In the genomic region with DNA sequence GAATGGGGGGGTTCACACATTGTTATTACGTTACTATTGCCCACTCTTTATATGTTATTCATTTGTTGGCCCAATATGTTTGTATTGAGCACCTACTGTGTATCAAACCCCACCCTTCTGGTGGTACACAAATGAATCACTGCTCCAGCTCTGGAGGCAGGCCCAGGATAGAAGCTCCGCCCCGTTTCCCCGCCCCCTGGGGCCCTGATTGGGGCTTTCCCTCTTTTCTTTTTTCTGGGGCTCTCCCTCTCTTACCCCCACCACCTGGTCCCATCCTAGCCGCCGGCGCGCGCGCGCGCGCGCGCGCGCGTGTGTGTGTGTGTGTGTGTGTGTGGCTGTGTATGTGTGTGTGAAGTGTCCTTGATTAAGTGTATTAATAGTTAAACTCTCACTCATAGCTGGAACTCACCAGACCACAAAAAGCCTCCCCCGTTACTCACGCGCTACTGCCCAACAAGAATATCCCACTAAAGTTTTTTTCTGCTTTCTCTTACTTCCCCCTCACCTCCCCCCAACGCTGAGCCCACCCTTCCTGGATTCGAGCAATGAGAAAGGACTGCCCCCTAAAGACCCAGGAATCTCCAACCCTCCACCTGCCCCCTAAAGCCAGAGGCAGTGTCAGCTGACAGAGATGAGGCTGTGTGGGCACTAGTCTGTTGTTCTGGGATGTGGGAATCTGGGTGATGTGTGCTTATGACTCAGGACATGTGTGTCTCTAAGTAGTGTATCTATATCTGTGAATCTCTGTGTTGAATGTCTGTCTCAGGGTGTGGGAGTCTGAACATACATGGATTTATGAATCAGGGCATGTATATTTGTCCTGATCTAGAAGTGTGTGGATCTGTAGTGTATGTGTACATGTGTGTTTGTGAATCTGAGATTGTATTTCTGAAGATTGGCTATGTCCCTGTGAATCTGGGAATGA, we compare ENCODE assay signal across 1 cellular context.
TF ChIP-seq lines count a peak whose summit lies in the region.

No MANE protein-coding gene starts in this region.

TF ChIP-seq in HEK293, 187 proteins besides CTCF, POLR2A, EP300 and RAD21 (continued from another document):
- TF ChIP-seq ZNF202 (tag by site-specific recombination; IDR thresholded peaks at IDR 0.05; ENCODE audit: borderline replicate concordance): no peak
- TF ChIP-seq ZNF623 (tag by site-specific recombination; IDR thresholded peaks at IDR 0.05): no peak
- peak; percentile 75; the same call in 1 of the 2 replicates for TF ChIP-seq ZSCAN30 (tag by site-specific recombination; IDR thresholded peaks at IDR 0.05)
- TF ChIP-seq, protein P1, sequence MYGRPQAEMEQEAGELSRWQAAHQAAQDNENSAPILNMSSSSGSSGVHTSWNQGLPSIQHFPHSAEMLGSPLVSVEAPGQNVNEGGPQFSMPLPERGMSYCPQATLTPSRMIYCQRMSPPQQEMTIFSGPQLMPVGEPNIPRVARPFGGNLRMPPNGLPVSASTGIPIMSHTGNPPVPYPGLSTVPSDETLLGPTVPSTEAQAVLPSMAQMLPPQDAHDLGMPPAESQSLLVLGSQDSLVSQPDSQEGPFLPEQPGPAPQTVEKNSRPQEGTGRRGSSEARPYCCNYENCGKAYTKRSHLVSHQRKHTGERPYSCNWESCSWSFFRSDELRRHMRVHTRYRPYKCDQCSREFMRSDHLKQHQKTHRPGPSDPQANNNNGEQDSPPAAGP (tag by site-specific recombination; IDR thresholded peaks at IDR 0.05): no peak
- TF ChIP-seq, protein P2, sequence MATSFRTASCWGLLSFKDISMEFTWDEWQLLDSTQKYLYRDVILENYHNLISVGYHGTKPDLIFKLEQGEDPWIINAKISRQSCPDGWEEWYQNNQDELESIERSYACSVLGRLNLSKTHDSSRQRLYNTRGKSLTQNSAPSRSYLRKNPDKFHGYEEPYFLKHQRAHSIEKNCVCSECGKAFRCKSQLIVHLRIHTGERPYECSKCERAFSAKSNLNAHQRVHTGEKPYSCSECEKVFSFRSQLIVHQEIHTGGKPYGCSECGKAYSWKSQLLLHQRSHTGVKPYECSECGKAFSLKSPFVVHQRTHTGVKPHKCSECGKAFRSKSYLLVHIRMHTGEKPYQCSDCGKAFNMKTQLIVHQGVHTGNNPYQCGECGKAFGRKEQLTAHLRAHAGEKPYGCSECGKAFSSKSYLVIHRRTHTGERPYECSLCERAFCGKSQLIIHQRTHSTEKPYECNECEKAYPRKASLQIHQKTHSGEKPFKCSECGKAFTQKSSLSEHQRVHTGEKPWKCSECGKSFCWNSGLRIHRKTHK (tag by site-specific recombination; IDR thresholded peaks at IDR 0.05): no peak
- no peak for TF ChIP-seq SCRT2 (tag by site-specific recombination; IDR thresholded peaks at IDR 0.05)
- TF ChIP-seq, protein P3, sequence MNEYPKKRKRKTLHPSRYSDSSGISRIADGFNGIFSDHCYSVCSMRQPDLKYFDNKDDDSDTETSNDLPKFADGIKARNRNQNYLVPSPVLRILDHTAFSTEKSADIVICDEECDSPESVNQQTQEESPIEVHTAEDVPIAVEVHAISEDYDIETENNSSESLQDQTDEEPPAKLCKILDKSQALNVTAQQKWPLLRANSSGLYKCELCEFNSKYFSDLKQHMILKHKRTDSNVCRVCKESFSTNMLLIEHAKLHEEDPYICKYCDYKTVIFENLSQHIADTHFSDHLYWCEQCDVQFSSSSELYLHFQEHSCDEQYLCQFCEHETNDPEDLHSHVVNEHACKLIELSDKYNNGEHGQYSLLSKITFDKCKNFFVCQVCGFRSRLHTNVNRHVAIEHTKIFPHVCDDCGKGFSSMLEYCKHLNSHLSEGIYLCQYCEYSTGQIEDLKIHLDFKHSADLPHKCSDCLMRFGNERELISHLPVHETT (tag by site-specific recombination; IDR thresholded peaks at IDR 0.05): no peak
- TF ChIP-seq ZNF747 (tag by site-specific recombination; IDR thresholded peaks at IDR 0.05): no peak
- TF ChIP-seq HOXD13 (CRISPR knock-in tag; IDR thresholded peaks at IDR 0.05; ENCODE audit: borderline replicate concordance): no peak
- TF ChIP-seq ZNF660 (tag by site-specific recombination; IDR thresholded peaks at IDR 0.05): no peak
- no peak for TF ChIP-seq ZNF174 (tag by site-specific recombination; IDR thresholded peaks at IDR 0.05)
- 0 out of 2 replicates have a peak, but pooled peaks have one; percentile 5 for TF ChIP-seq OSR2 (tag by site-specific recombination; IDR thresholded peaks at IDR 0.05)
- peak; percentile 24; the same call in 1 of the 2 replicates for TF ChIP-seq KLF8 (tag by site-specific recombination; IDR thresholded peaks at IDR 0.05)
- TF ChIP-seq ZNF501 (tag by site-specific recombination; IDR thresholded peaks at IDR 0.05): 0 out of 2 replicates have a peak, but pooled peaks have one; percentile 21
- TF ChIP-seq, protein P4, sequence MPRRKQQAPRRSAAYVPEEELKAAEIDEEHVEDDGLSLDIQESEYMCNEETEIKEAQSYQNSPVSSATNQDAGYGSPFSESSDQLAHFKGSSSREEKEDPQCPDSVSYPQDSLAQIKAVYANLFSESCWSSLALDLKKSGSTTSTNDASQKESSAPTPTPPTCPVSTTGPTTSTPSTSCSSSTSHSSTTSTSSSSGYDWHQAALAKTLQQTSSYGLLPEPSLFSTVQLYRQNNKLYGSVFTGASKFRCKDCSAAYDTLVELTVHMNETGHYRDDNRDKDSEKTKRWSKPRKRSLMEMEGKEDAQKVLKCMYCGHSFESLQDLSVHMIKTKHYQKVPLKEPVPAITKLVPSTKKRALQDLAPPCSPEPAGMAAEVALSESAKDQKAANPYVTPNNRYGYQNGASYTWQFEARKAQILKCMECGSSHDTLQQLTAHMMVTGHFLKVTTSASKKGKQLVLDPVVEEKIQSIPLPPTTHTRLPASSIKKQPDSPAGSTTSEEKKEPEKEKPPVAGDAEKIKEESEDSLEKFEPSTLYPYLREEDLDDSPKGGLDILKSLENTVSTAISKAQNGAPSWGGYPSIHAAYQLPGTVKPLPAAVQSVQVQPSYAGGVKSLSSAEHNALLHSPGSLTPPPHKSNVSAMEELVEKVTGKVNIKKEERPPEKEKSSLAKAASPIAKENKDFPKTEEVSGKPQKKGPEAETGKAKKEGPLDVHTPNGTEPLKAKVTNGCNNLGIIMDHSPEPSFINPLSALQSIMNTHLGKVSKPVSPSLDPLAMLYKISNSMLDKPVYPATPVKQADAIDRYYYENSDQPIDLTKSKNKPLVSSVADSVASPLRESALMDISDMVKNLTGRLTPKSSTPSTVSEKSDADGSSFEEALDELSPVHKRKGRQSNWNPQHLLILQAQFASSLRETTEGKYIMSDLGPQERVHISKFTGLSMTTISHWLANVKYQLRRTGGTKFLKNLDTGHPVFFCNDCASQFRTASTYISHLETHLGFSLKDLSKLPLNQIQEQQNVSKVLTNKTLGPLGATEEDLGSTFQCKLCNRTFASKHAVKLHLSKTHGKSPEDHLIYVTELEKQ (tag by site-specific recombination; IDR thresholded peaks at IDR 0.05; ENCODE audit: borderline replicate concordance): no peak; the same call in 1 of the 2 replicates
- TF ChIP-seq IKZF3 (tag by site-specific recombination; IDR thresholded peaks at IDR 0.05): no peak
TF ChIP-seq in HEK293: peak in this region for 34.
